Comparison of ENCODE assay signal across 2 cellular contexts in the genomic region with DNA sequence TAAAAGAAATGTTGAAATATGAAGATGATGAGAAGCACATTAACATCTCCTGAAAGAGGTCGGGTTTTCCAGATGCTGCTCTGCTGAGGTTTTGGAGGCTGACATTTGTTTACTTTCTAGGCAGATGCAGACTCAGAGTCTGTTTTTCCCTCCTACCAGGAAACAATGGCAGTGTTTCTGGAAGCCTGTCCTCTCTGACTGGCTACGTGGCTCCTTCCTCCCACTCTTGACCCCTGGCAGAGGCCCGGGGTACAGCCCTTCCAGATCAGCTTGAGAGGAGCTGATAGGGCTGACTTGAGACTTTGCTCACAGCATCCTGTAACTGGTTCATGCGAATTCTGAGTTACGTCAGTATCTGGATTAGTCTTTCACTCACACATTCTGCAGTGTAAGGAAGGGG.
TF ChIP-seq lines count a peak whose summit lies in the region.

No MANE protein-coding gene starts in this region.

TF ChIP-seq in K562, 482 proteins besides CTCF, POLR2A, EP300 and RAD21:
- TF ChIP-seq EZH2 (IDR thresholded peaks at IDR 0.05; ENCODE audit: borderline replicate concordance, low read depth, low read length) (no peak), ZNF174 (CRISPR knock-in tag; IDR thresholded peaks at IDR 0.05) (no peak)

TF ChIP-seq in HEK293T, 16 proteins besides CTCF, POLR2A, EP300 and RAD21:
- TF ChIP-seq FOXM1 (IDR thresholded peaks at IDR 0.05; ENCODE audit: borderline replicate concordance) (no peak), ELF4 (IDR thresholded peaks at IDR 0.05) (no peak), SP1 (IDR thresholded peaks at IDR 0.05) (no peak), L3MBTL2 (conservative IDR thresholded peaks at IDR 0.05) (no peak), LEF1 (IDR thresholded peaks at IDR 0.05; ENCODE audit: borderline replicate concordance) (no peak), SUZ12 (IDR thresholded peaks at IDR 0.05) (no peak), HDGF (IDR thresholded peaks at IDR 0.05; ENCODE audit: borderline replicate concordance) (no peak), ZNF384 (IDR thresholded peaks at IDR 0.05) (no peak), BHLHE40 (IDR thresholded peaks at IDR 0.05; ENCODE audit: borderline replicate concordance) (no peak), NFRKB (IDR thresholded peaks at IDR 0.05) (no peak), ARNT (IDR thresholded peaks at IDR 0.05) (no peak), CTBP1 (IDR thresholded peaks at IDR 0.05; ENCODE audit: borderline replicate concordance) (no peak), TARDBP (IDR thresholded peaks at IDR 0.05) (no peak), FOXK2 (IDR thresholded peaks at IDR 0.05) (no peak), FOXA1 (IDR thresholded peaks at IDR 0.05) (no peak)
- TF ChIP-seq, protein P1, sequence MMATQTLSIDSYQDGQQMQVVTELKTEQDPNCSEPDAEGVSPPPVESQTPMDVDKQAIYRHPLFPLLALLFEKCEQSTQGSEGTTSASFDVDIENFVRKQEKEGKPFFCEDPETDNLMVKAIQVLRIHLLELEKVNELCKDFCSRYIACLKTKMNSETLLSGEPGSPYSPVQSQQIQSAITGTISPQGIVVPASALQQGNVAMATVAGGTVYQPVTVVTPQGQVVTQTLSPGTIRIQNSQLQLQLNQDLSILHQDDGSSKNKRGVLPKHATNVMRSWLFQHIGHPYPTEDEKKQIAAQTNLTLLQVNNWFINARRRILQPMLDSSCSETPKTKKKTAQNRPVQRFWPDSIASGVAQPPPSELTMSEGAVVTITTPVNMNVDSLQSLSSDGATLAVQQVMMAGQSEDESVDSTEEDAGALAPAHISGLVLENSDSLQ (IDR thresholded peaks at IDR 0.05), result no peak
